9 cellular contexts compared by ENCODE assay signal in genomic region chr15:42576776-42577175, GRCh38. TPM values are rescaled to one million over a fixed set of nuclear protein-coding genes. Genes with fewer than 3 reads are reported as not detected.
DNase-seq lines count a peak whose midpoint lies in the region; TF ChIP-seq lines count a peak whose summit lies in the region.
"Had no signal": no experiment of that assay in that cellular context is flagged by ENCODE, and none has a peak within 500 bp of the region (broad histone marks: within the 10 kb centered on the region; RNA-seq: fewer than 3 reads in every experiment).

No MANE protein-coding gene starts in this region.

- POLR2A ChIA-PET in A673 (lab: Charles Lee; ENCODE audit: low non-redundant PET), result no interaction called here

- H3K27me3 ChIP-seq in A673 (replicated peaks; ENCODE audit: insufficient read depth, low read depth, low read length, poor library complexity) (no peaks in the 10 kb centered on the region), muscle layer of colon (ENCODE audit: control insufficient read depth in 1 of 2, insufficient read depth in 2 of 2, low read length in 2 of 2) (no peaks in the 10 kb centered on the region)

- no peak overlapping the region for H3K27ac Mint-ChIP-seq in activated naive CD8-positive, alpha-beta T cell treated with anti-CD3 and anti-CD28 coated beads for 36 hours

- H3K9me3 Mint-ChIP-seq in activated naive CD8-positive, alpha-beta T cell treated with anti-CD3 and anti-CD28 coated beads for 36 hours, result no peaks in the 10 kb centered on the region

- H3K9me3 ChIP-seq in A673 (ENCODE audit: low read depth, low read length, poor library complexity, severe bottlenecking) (no peaks in the 10 kb centered on the region), muscle layer of colon (ENCODE audit: low read length) (no peaks in the 10 kb centered on the region)

- H3K27ac ChIP-seq in A673 (ENCODE audit: low read depth, low read length, poor library complexity, severe bottlenecking) (no peak overlapping the region), muscle layer of colon (ENCODE audit: low read depth, low read length) (peak overlapping the region; percentile 94)

- H3K4me3 ChIP-seq in A673 (ENCODE audit: low read depth, low read length, poor library complexity, severe bottlenecking) (peak overlapping the region; percentile 88), muscle layer of colon (ENCODE audit: low read depth in 1 of 2, low read length in 2 of 2) (peak overlapping the region; percentile 80 to 96)

- H3K9ac ChIP-seq in muscle layer of colon (ENCODE audit: low read length), result peak overlapping the region; percentile 83

- no peaks in the 10 kb centered on the region for H3K36me3 ChIP-seq in A673 (ENCODE audit: insufficient read depth, low read length, poor library complexity, severe bottlenecking)
- no peaks in the 10 kb centered on the region for H3K36me3 ChIP-seq in muscle layer of colon (ENCODE audit: insufficient read depth, low read length)

- no peaks in the 10 kb centered on the region for H3K27me3 Mint-ChIP-seq in activated naive CD8-positive, alpha-beta T cell treated with anti-CD3 and anti-CD28 coated beads for 36 hours

- peaks cover 35% of the 10 kb centered on the region for H3K4me1 Mint-ChIP-seq in activated naive CD8-positive, alpha-beta T cell treated with anti-CD3 and anti-CD28 coated beads for 36 hours

- DNase-seq in A673 (ENCODE audit: low spot score) (no peak), GM13976 (ENCODE audit: low spot score) (peak; percentile 51), islet precursor cell (no peak), DMS53 treated with DMSO at 0.1 percent for 48 hours (lab: John Stamatoyannopoulos, UW; ENCODE audit: unreplicated experiment) (no peak), cerebellum (ENCODE audit: low spot score) (no peak), ACHN (no peak)
- no peak for DNase-seq in activated naive CD8-positive, alpha-beta T cell treated with anti-CD3 and anti-CD28 coated beads for 36 hours
- DNase-seq: activated CD4-positive, CD25-positive, alpha-beta regulatory T cell had no signal

- BruUV-seq in A673 (replicated peaks; lab: Mats Ljungman, UMichigan), result TSS peak; percentile 37

- peaks cover 4% of the 10 kb centered on the region for H3K36me3 Mint-ChIP-seq in activated naive CD8-positive, alpha-beta T cell treated with anti-CD3 and anti-CD28 coated beads for 36 hours

- intact Hi-C loops in A673 (cut with micrococcal nuclease; ENCODE audit: unreplicated experiment), result no loop called here

- in situ Hi-C loops in GM13976 (cut with MboI; ENCODE audit: low sequenced_read_pairs, unreplicated experiment), result no loop called here
- in situ Hi-C loops in ACHN (cut with HindIII; ENCODE audit: low pct_ligation_motif_present, low pct_unique_long_range_greater_than_20kb, low sequenced_read_pairs), result no loop called here

- H3K4me1 ChIP-seq in A673 (ENCODE audit: insufficient read depth, low read length, poor library complexity, severe bottlenecking) (peaks cover 17% of the 10 kb centered on the region), muscle layer of colon (ENCODE audit: insufficient read depth, low read length) (peaks cover 43% of the 10 kb centered on the region)

- H3K4me3 Mint-ChIP-seq in activated naive CD8-positive, alpha-beta T cell treated with anti-CD3 and anti-CD28 coated beads for 36 hours, result peak overlapping the region; percentile 88

- no peak for TF ChIP-seq CTCF in A673 (conservative IDR thresholded peaks at IDR 0.05; ENCODE audit: low read depth, low read length)
- TF ChIP-seq CTCF in GM13976 (IDR thresholded peaks at IDR 0.05; ENCODE audit: borderline replicate concordance, control extremely low read depth, extremely low read depth, insufficient read depth, missing control alignments), result no peak

- CTCF ChIA-PET in A673 (lab: Charles Lee), result no interaction called here

RNA-seq across cellular contexts. Expression of gene STARD9, which starts 1.4 kb away (rescaled TPM):
- 12.0 and 16.4 TPM in 2 replicates for total RNA-seq in A673 (2021)
- 1 to 10 TPM; 4.2 to 4.4 TPM for total RNA-seq in activated naive CD8-positive, alpha-beta T cell treated with anti-CD3 and anti-CD28 coated beads for 36 hours
- 25.4 TPM for total RNA-seq in cerebellum

RNA-seq across cellular contexts. Expression of gene HAUS2, which starts 28.1 kb away (rescaled TPM):
- total RNA-seq in A673 (2021) (39.5 and 44.1 TPM in 2 replicates), cerebellum (27.3 TPM)
- 10 to 100 TPM; 54.0 to 55.1 TPM for total RNA-seq in activated naive CD8-positive, alpha-beta T cell treated with anti-CD3 and anti-CD28 coated beads for 36 hours

RNA-seq across cellular contexts. Expression of gene LRRC57, which starts 28.2 kb away (rescaled TPM):
- total RNA-seq in A673 (2021) (28.7 and 32.7 TPM in 2 replicates), cerebellum (20.2 TPM)
- 10 to 100 TPM; 17.0 to 19.1 TPM for total RNA-seq in activated naive CD8-positive, alpha-beta T cell treated with anti-CD3 and anti-CD28 coated beads for 36 hours
